In genomic region chr7:135993950-135994349, GRCh38 we compare ENCODE assay signal across 1 cellular context.
TF ChIP-seq lines count a peak whose summit lies in the region.

No MANE protein-coding gene starts in this region.

TF ChIP-seq in HepG2, 621 proteins besides CTCF, POLR2A, EP300 and RAD21 (continued from another document):
- no peak for TF ChIP-seq PRDM10 (CRISPR knock-in tag; IDR thresholded peaks at IDR 0.05; ENCODE audit: low read depth)
